8 cellular contexts compared by ENCODE assay signal in genomic region chr1:28737245-28738137, GRCh38. TPM values are rescaled to one million over a fixed set of nuclear protein-coding genes. Genes with fewer than 3 reads are reported as not detected.
DNase-seq lines count a peak whose midpoint lies in the region; ATAC-seq, FAIRE-seq and TF ChIP-seq lines count a peak whose summit lies in the region.

No MANE protein-coding gene starts in this region.

- TF ChIP-seq EP300 in K562 (IDR thresholded peaks at IDR 0.05; ENCODE audit: low read length): no peak

- H3K79me2 ChIP-seq in K562 (ENCODE audit: control insufficient read depth, insufficient read depth, low read length): peaks cover 60% of the 10 kb centered on the region

- H3K4me1 Mint-ChIP-seq in Calu3 (ENCODE audit: low read depth, unreplicated experiment) (peaks cover 12% of the 10 kb centered on the region), T-helper 17 cell (peaks cover 33% of the 10 kb centered on the region)

- H3K27me3 Mint-ChIP-seq in Calu3 (ENCODE audit: unreplicated experiment) (no peaks in the 10 kb centered on the region), T-helper 17 cell (no peaks in the 10 kb centered on the region)

- peak overlapping the region; percentile 98 to 99 for H3K9ac ChIP-seq in K562 (ENCODE audit: insufficient read depth in 1 of 2, low read depth in 2 of 2, low read length in 2 of 2)
- peak overlapping the region; percentile 99 for H3K9ac ChIP-seq in iPS-20b (ENCODE audit: low read depth, low read length)

- H3K36me3 ChIP-seq in MG63: peaks cover 54% of the 10 kb centered on the region
- peaks cover 47% of the 10 kb centered on the region for H3K36me3 ChIP-seq in K562 (ENCODE audit: control insufficient read depth, insufficient read depth, low read length)
- peaks cover 48% of the 10 kb centered on the region for H3K36me3 ChIP-seq in iPS-20b (ENCODE audit: insufficient read depth, low read depth, low read length)
- peaks cover 0 to 45% (median 37%) of the 10 kb centered on the region in 6 donors for H3K36me3 ChIP-seq in spleen

- no peak for TF ChIP-seq RAD21 in K562 (CRISPR knock-in tag; conservative IDR thresholded peaks at IDR 0.05 in 1 of 2, IDR thresholded peaks at IDR 0.05 in 1 of 2)

- H3K4me2 ChIP-seq in K562 (ENCODE audit: insufficient read depth, low read length): peak overlapping the region; percentile 86

- CTCF ChIA-PET in Calu3 (lab: Charles Lee): interaction anchor here (0.6 to 1.5 kb wide), 17 partner anchors 9 to 460 kb away, joined by 3 to 9 read pairs (median 5); partner anchors contain the start of genes EPB41, GMEB1, RNU11 and TAF12
- CTCF ChIA-PET in K562 (lab: Yijun Ruan, JAX; ENCODE audit: low intra/inter-chr PET ratio): interaction anchor here (0.8 to 0.9 kb wide), 3 partner anchors 12 to 89 kb away, joined by 3 to 4 read pairs (median 3); partner anchors contain the start of gene RNU11

- H3K9me3 Mint-ChIP-seq in Calu3 (ENCODE audit: low read depth, unreplicated experiment): no peaks in the 10 kb centered on the region

- H3K27me3 ChIP-seq in MG63: no peaks in the 10 kb centered on the region
- no peaks in the 10 kb centered on the region for H3K27me3 ChIP-seq in K562 (ENCODE audit: control insufficient read depth in 2 of 2, insufficient read depth in 2 of 2, low read length in 2 of 2)
- no peaks in the 10 kb centered on the region for H3K27me3 ChIP-seq in iPS-20b (ENCODE audit: insufficient read depth, low read length)
- no peaks in the 10 kb centered on the region for H3K27me3 ChIP-seq in spleen (replicated peaks in 1 of 7)

- POLR2A ChIA-PET in K562 (lab: Yijun Ruan, JAX): interaction anchor here (0.6 to 4.2 kb wide), 17 partner anchors 10 to 477 kb away, joined by 3 to 52 read pairs (median 6); partner anchors contain the start of genes GMEB1, RCC1, RNU11 and TAF12

- TF ChIP-seq POLR2A in K562 (conservative IDR thresholded peaks at IDR 0.05) (no peak), spleen (IDR thresholded peaks at IDR 0.05) (no peak)

- H3K36me3 Mint-ChIP-seq in Calu3 (ENCODE audit: insufficient read depth, unreplicated experiment) (peaks cover 57% of the 10 kb centered on the region), T-helper 17 cell (ENCODE audit: low read depth) (peaks cover 3% of the 10 kb centered on the region)

- under 1% methylated on average over 61 of the region's 62 CpGs for WGBS in K562 (ENCODE audit: insufficient coverage, low coverage, missing lambda C conversion rate)
- WGBS in spleen, 5 donors: 1% methylated on average over 54 to 62 of the region's 62 CpGs

- H4K20me1 ChIP-seq in K562 (replicated peaks; ENCODE audit: control insufficient read depth, insufficient read depth, low read length): peaks cover 12% of the 10 kb centered on the region; the same call in 1 of the 2 replicates

- H3K4me1 ChIP-seq in K562 (replicated peaks in 1 of 2; ENCODE audit: control insufficient read depth in 2 of 2, insufficient read depth in 2 of 2, low read length in 2 of 2) (peaks cover 18 to 24% of the 10 kb centered on the region in 2 experiments; a peak in 4 of 5 replicates), iPS-20b (ENCODE audit: insufficient read depth, low read length) (peaks cover 12% of the 10 kb centered on the region), spleen (peaks cover 35 to 64% (median 59%) of the 10 kb centered on the region in 6 donors)

- H3K4me3 Mint-ChIP-seq in Calu3 (ENCODE audit: low read depth, unreplicated experiment) (peak overlapping the region; percentile 95), T-helper 17 cell (peak overlapping the region; percentile 98)

- no peaks in the 10 kb centered on the region for H3K9me1 ChIP-seq in K562 (ENCODE audit: control insufficient read depth, insufficient read depth, low read length)

- H3K27ac Mint-ChIP-seq in Calu3 (ENCODE audit: unreplicated experiment): peak overlapping the region; percentile 82
- H3K27ac Mint-ChIP-seq in T-helper 17 cell: peak overlapping the region; percentile 95

- peak; percentile 45 for DNase-seq in Calu3
- peak; percentile 42 for DNase-seq in MG63
- peak; percentile 12 to 47 (median 44) for DNase-seq in T-helper 17 cell
- peak; percentile 68 to 85 (median 78) for DNase-seq in K562 (ENCODE audit: extremely low read depth in 1 of 4, low spot score in 3 of 4)
- DNase-seq in spleen: peak; percentile 82
- no peak for DNase-seq in NCI-H226

- peak; percentile 15 for ATAC-seq in GM21619 (IDR thresholded peaks at IDR 0.05; ENCODE audit: unreplicated experiment)
- ATAC-seq in T-helper 17 cell: peak; percentile 1
- ATAC-seq in K562: peak; percentile 57

- TF ChIP-seq CTCF in Calu3 (IDR thresholded peaks at IDR 0.05; ENCODE audit: unreplicated experiment): no peak
- no peak for TF ChIP-seq CTCF in K562 (IDR thresholded peaks at IDR 0.05 in 2 of 3, conservative IDR thresholded peaks at IDR 0.05 in 1 of 3; ENCODE audit: insufficient read depth in 2 of 3, low read depth in 1 of 3, low read length in 3 of 3)
- TF ChIP-seq CTCF in spleen (IDR thresholded peaks at IDR 0.05 in 8 of 11, conservative IDR thresholded peaks at IDR 0.05 in 3 of 11): no peak

- FAIRE-seq in K562 (lab: Jason Lieb, UNC): no peak

- BruUV-seq in Calu3 (replicated peaks; lab: Mats Ljungman, UMichigan): no TSS peak
- no TSS peak for BruUV-seq in K562 (replicated peaks; lab: Mats Ljungman, UMichigan)

- intact Hi-C loops in Calu3 (cut with micrococcal nuclease; ENCODE audit: unreplicated experiment): loop anchor here (5.0 kb wide), 1 partner anchor 90 kb away; the partner anchor contains the start of gene RNU11
- intact Hi-C loops in K562 (cut with micrococcal nuclease): loop anchor here (10.0 kb wide), 1 partner anchor 383 kb away; no protein-coding TSS in a partner anchor
- intact Hi-C loops in spleen (cut with DNase I; ENCODE audit: low total_unique reads): loop anchor here (2.0 kb wide), 1 partner anchor 95 kb away; the partner anchor contains the start of gene TAF12

- peak overlapping the region; percentile 92 for H3K27ac ChIP-seq in K562 (ENCODE audit: extremely low read depth, low read depth, low read length)
- peak overlapping the region; percentile 92 for H3K27ac ChIP-seq in iPS-20b (ENCODE audit: low read length)
- H3K27ac ChIP-seq in spleen: peak overlapping the region; percentile 91 to 97 (median 96)

- peak overlapping the region; percentile 71 for H2AFZ ChIP-seq in K562 (ENCODE audit: low read depth, low read length)

- H3K9me3 ChIP-seq in MG63 (no peaks in the 10 kb centered on the region), T-helper 17 cell (ENCODE audit: control insufficient read depth, low read length, poor library complexity, severe bottlenecking) (no peaks in the 10 kb centered on the region), K562 (replicated peaks; ENCODE audit: control insufficient read depth, insufficient read depth, low read depth, low read length) (no peaks in the 10 kb centered on the region; the same call in 1 of the 2 replicates), iPS-20b (ENCODE audit: insufficient read depth, low read depth, low read length) (no peaks in the 10 kb centered on the region), spleen (no peaks in the 10 kb centered on the region)

- in situ Hi-C loops in K562 (cut with MboI): no loop called here

- H3K4me3 ChIP-seq in MG63 (peak overlapping the region; percentile 76), K562 (peak overlapping the region; percentile 96), iPS-20b (ENCODE audit: low read length) (peak overlapping the region; percentile 98), spleen (peak overlapping the region; percentile 82 to 99 (median 88))

TF ChIP-seq in K562, 482 proteins besides CTCF, POLR2A, EP300 and RAD21 (continues in another document):
- TF ChIP-seq NKRF (IDR thresholded peaks at IDR 0.05; ENCODE audit: borderline replicate concordance) (peak; percentile 34; the same call in 1 of the 2 replicates), SRSF7 (optimal IDR thresholded peaks at IDR 0.05; ENCODE audit: low read depth, low read length) (no peak), NEUROD1 (IDR thresholded peaks at IDR 0.05; ENCODE audit: borderline replicate concordance, low read depth, low read length, partially characterized antibody) (no peak)

RNA-seq across cellular contexts. Expression of gene YTHDF2, which starts 0.8 kb away (rescaled TPM):
- total RNA-seq in Calu3 (2022): 106 and 117 TPM in 2 replicates
- total RNA-seq in MG63 (2014; rRNA removed; shearing (Covaris generic); ENCODE audit: low replicate concordance): 72.2 and 95.0 TPM in 2 replicates
- total RNA-seq in T-helper 17 cell: 10 to 100 TPM; 70.9 to 79.7 TPM
- total RNA-seq in K562 (2011; cell fraction: chromatin; rRNA removed; ENCODE audit: low replicate concordance): 126 and 137 TPM in 2 replicates
- 82.2 and 85.3 TPM in 2 replicates for total RNA-seq in K562 (2011; cell fraction: nucleolus; rRNA removed)
- 85.5 and 90.5 TPM in 2 replicates for total RNA-seq in K562 (2011; cell fraction: nucleoplasm; rRNA removed)
- 48.2 and 76.6 TPM in 2 replicates for total RNA-seq in K562 (2014; rRNA removed)
- 88.3 and 101 TPM in 2 replicates for total RNA-seq in K562 (2014; rRNA removed; fragmentation: Illumina TruSeq; extraction: Trizol)
- 78.5 and 83.3 TPM in 2 replicates for total RNA-seq in K562 (2015; rRNA removed; fragmentation: Illumina TruSeq; extraction: Trizol)
- 111 and 114 TPM in 2 replicates for total RNA-seq in K562 (2021)
- polyA plus RNA-seq in K562 (2011; rRNA removed): 82.5 and 89.9 TPM in 2 replicates
- 71.0 and 71.9 TPM in 2 replicates for polyA plus RNA-seq in K562 (2011; cell fraction: cytosol; rRNA removed)
- polyA plus RNA-seq in K562 (2011; cell fraction: nucleus; rRNA removed): 72.6 and 79.1 TPM in 2 replicates
- polyA plus RNA-seq in K562 (2012): 72.9 and 78.1 TPM in 2 replicates
- polyA plus RNA-seq in K562 (2014; fragmentation: Illumina TruSeq; extraction: Trizol): 91.5 and 97.8 TPM in 2 replicates
- 10 to 100 TPM; 41.0 to 47.2 TPM for polyA plus RNA-seq in K562 (2014; fragmentation: Nextera tagmentation; extraction: Ambion mirVana)
- polyA plus RNA-seq in K562 (2014; rRNA removed): 53.4 and 58.7 TPM in 2 replicates
- 116 and 160 TPM in 2 replicates for polyA minus RNA-seq in K562 (2011; rRNA and poly(A)+ RNA removed)
- 67.3 and 97.6 TPM in 2 replicates for polyA minus RNA-seq in K562 (2011; cell fraction: cytosol; rRNA and poly(A)+ RNA removed)
- 25.8 and 45.0 TPM in 2 replicates for polyA minus RNA-seq in K562 (2011; cell fraction: nucleus; rRNA and poly(A)+ RNA removed)
- 10 to 100 TPM; 52.7 to 67.5 (median 58.0) TPM for total RNA-seq in spleen
- 10 to 100 TPM; 31.4 to 40.1 (median 31.6) TPM for polyA plus RNA-seq in spleen

Comparison
In these comparisons a context has a peak if more than half of its experiments do, and no peak if none do; other contexts are left out.
1. ATAC-seq: peak in every context shown above with its lines; median percentile 57 in K562; 15 in GM21619; 1 in T-helper 17 cell.